ENCODE assay signal across 15 cellular contexts in the genomic region with DNA sequence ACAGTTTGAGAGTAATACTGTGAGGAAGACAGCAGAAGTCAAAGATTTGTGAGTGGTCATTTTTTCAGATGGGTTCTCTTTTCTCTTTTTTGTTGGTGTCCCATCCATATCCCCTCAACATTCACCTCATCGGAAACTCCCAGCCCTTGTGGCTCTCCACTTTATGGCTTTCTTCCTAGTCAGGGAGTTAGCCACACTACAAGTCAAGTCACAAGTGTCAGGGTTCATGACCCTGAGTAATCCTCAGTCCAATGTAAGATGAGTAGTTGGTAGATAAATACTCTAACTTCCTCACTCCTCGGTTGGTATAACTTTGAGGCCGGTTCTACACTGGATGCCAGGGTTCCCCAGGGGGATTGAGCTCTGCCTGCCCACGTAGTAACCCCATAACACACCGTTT. TPM values are rescaled to one million over a fixed set of nuclear protein-coding genes. Genes with fewer than 3 reads are reported as not detected.
DNase-seq lines count a peak whose midpoint lies in the region; ATAC-seq and TF ChIP-seq lines count a peak whose summit lies in the region.
"Had no signal": no experiment of that assay in that cellular context is flagged by ENCODE, and none has a peak within 500 bp of the region (broad histone marks: within the 10 kb centered on the region; RNA-seq: fewer than 3 reads in every experiment).

No MANE protein-coding gene starts in this region.

- ATAC-seq in GM18520 (IDR thresholded peaks at IDR 0.05; ENCODE audit: unreplicated experiment) = no peak

- H3K36me3 Mint-ChIP-seq in nephron (ENCODE audit: low read depth) = no peaks in the 10 kb centered on the region

- peak overlapping the region; percentile 22 for H3K27ac ChIP-seq in colonic mucosa
- H3K27ac ChIP-seq: C4-2B, right atrium auricular region had no signal

- DNase-seq in ELR (ENCODE audit: low read depth) = peak; percentile 61
- peak; percentile 57 for DNase-seq in MV-4-11 (lab: John Stamatoyannopoulos, UW)
- no peak for DNase-seq in colonic mucosa
- DNase-seq in HT-29 (ENCODE audit: low spot score) = no peak
- no peak for DNase-seq in NCI-H510A treated with DMSO at 0.1 percent for 48 hours (lab: John Stamatoyannopoulos, UW)
- DNase-seq in T1000 (lab: John Stamatoyannopoulos, UW) = no peak
- DNase-seq: activated effector memory CD4-positive, alpha-beta T cell treated with anti-CD3 and anti-CD28 coated beads, Interleukin-2, amount 50 U/mL, for 16 hours; effector memory CD4-positive, alpha-beta T cell; kidney; stimulated activated CD4-positive, alpha-beta T cell treated with anti-CD3 and anti-CD28 coated beads, Interleukin-4, amount 100 ng/mL, for 24 hours had no signal

- H3K36me3 ChIP-seq in colonic mucosa = no peaks in the 10 kb centered on the region
- H3K36me3 ChIP-seq: right atrium auricular region had no signal

- H3K4me3 Mint-ChIP-seq in nephron = no peak overlapping the region

- TF ChIP-seq CTCF in colonic mucosa (IDR thresholded peaks at IDR 0.05) (no peak), nephron (IDR thresholded peaks at IDR 0.05; ENCODE audit: unreplicated experiment in 3 of 3) (no peak)

- intact Hi-C loops in colonic mucosa (cut with DNase I) = no loop called here

- H3K9ac ChIP-seq in colonic mucosa (ENCODE audit: low read depth in 2 of 2, low read length in 2 of 2) = no peak overlapping the region

- H3K4me1 ChIP-seq in colonic mucosa = peaks cover 8% of the 10 kb centered on the region

- no peaks in the 10 kb centered on the region for H3K9me3 ChIP-seq in colonic mucosa
- H3K9me3 ChIP-seq: right atrium auricular region had no signal

- H3K27me3 Mint-ChIP-seq in nephron (ENCODE audit: low read depth) = peaks cover 4% of the 10 kb centered on the region

- peak overlapping the region; percentile 60 to 78 (median 78) for H3K27ac Mint-ChIP-seq in nephron

- H3K27me3 ChIP-seq in colonic mucosa = no peaks in the 10 kb centered on the region
- H3K27me3 ChIP-seq: right atrium auricular region had no signal

- H3K9me3 Mint-ChIP-seq in nephron = no peaks in the 10 kb centered on the region

- peaks cover 50% of the 10 kb centered on the region for H3K4me1 Mint-ChIP-seq in nephron

- no peak overlapping the region for H3K4me3 ChIP-seq in colonic mucosa
- H3K4me3 ChIP-seq: right atrium auricular region had no signal

RNA-seq across cellular contexts. Expression of gene PTGER2, which starts 41.4 kb away (rescaled TPM):
- total RNA-seq in colonic mucosa = 1 to 10 TPM; 4.3 to 6.6 TPM
- not detected in 2 replicates for total RNA-seq in HT-29 (2014; rRNA removed; shearing (Covaris generic))
- total RNA-seq: HT1080 had no signal

Comparison
In these comparisons a context has a peak if more than half of its experiments do, and no peak if none do; other contexts are left out.
1. DNase-seq: peak in ELR (single experiment) and MV-4-11 (single experiment); none in colonic mucosa (single experiment), HT-29 (single experiment), NCI-H510A treated with DMSO at 0.1 percent for 48 hours (single experiment) and T1000 (single experiment).